20 cellular contexts compared by ENCODE assay signal in genomic region chr17:51636291-51636690, GRCh38.
DNase-seq lines count a peak whose midpoint lies in the region; ATAC-seq, FAIRE-seq and TF ChIP-seq lines count a peak whose summit lies in the region.
"Had no signal": no experiment of that assay in that cellular context is flagged by ENCODE, and none has a peak within 500 bp of the region (broad histone marks: within the 10 kb centered on the region; RNA-seq: fewer than 3 reads in every experiment).

No MANE protein-coding gene starts in this region.

- RAD21 ChIA-PET in HCT116 (lab: Charles Lee; ENCODE audit: low non-redundant PET in 1 of 2, low total read pairs in 2 of 2, uncharacterized antibody in 2 of 2, unreplicated experiment in 2 of 2): no interaction called here

- CTCF ChIA-PET in A549 (lab: Yijun Ruan, JAX) (no interaction called here), HCT116 (lab: Charles Lee) (interaction anchor here (0.6 to 1.0 kb wide), 2 partner anchors 51 to 265 kb away, joined by 3 read pairs; no protein-coding TSS in a partner anchor), WTC11 (lab: Charles Lee) (interaction anchor here (0.5 to 1.3 kb wide), 14 partner anchors 16 to 338 kb away, joined by 3 to 6 read pairs (median 4); no protein-coding TSS in a partner anchor)

- peaks cover 36% of the 10 kb centered on the region for H3K9me3 Mint-ChIP-seq in WTC11
- H3K9me3 Mint-ChIP-seq: CD14-positive monocyte had no signal

- intact Hi-C loops in HCT116 (cut with micrococcal nuclease): no loop called here

- no peak overlapping the region for H3K27ac Mint-ChIP-seq in WTC11
- H3K27ac Mint-ChIP-seq: CD14-positive monocyte had no signal

- H3K4me2 ChIP-seq in A549 (no peak overlapping the region), HCT116 (ENCODE audit: low read length) (no peak overlapping the region)
- H3K4me2 ChIP-seq: PC-9, SK-N-SH had no signal

- no peak for TF ChIP-seq EP300 in A549 (IDR thresholded peaks at IDR 0.05)

- 60% methylated on average over 5 of the region's 5 CpGs for WGBS in A549 (ENCODE audit: missing lambda C conversion rate)
- no CpG with 5 or more reads among the region's 5 CpGs for WGBS in iPS DF 6.9 (ENCODE audit: insufficient coverage, insufficient read length)

- no peaks in the 10 kb centered on the region for H4K20me1 ChIP-seq in HCT116 (ENCODE audit: insufficient read depth)

- no peaks in the 10 kb centered on the region for H3K27me3 Mint-ChIP-seq in WTC11 (ENCODE audit: low read depth)

- peaks cover 25% of the 10 kb centered on the region; the same call in 1 of the 2 replicates for H3K27me3 ChIP-seq in HCT116 (ENCODE audit: insufficient read depth, low read length)
- H3K27me3 ChIP-seq in iPS DF 6.9 (ENCODE audit: control insufficient read depth, insufficient read depth, low read length): no peaks in the 10 kb centered on the region

- peak; percentile 18 for FAIRE-seq in A549 (lab: Jason Lieb, UNC)
- FAIRE-seq: G401.6, H54 had no signal

- peaks cover 24% of the 10 kb centered on the region for H3K4me1 Mint-ChIP-seq in WTC11
- H3K4me1 Mint-ChIP-seq: CD14-positive monocyte had no signal

- TF ChIP-seq CTCF in A549 (IDR thresholded peaks at IDR 0.05) (no peak), HCT116 (IDR thresholded peaks at IDR 0.05 in 2 of 3, conservative IDR thresholded peaks at IDR 0.05 in 1 of 3; ENCODE audit: borderline replicate concordance in 1 of 3, insufficient read depth in 1 of 3, low read depth in 2 of 3, low read length in 2 of 3) (peak; percentile 8 to 56 (median 48); a peak in 4 of 6 replicates), WTC11 (IDR thresholded peaks at IDR 0.05) (no peak)

- no peaks in the 10 kb centered on the region for H3K36me3 ChIP-seq in HCT116 (ENCODE audit: control insufficient read depth in 1 of 2, insufficient read depth in 2 of 2, low read length in 2 of 2)
- no peaks in the 10 kb centered on the region for H3K36me3 ChIP-seq in iPS DF 6.9 (ENCODE audit: control insufficient read depth, insufficient read depth, low read length)

- TF ChIP-seq POLR2A in A549 (IDR thresholded peaks at IDR 0.05; ENCODE audit: low read length) (no peak), HCT116 (IDR thresholded peaks at IDR 0.05; ENCODE audit: borderline replicate concordance, extremely low read depth, insufficient read depth, insufficient read length) (no peak)

- ATAC-seq in A549 (peak in 1 of 2 experiments; percentile 62; a peak in 3 of 6 replicates), HCT116 (peak; percentile 70), WTC11 (peak; percentile 79), left lobe of liver (no peak), GM19035 (IDR thresholded peaks at IDR 0.05; ENCODE audit: unreplicated experiment) (no peak)
- ATAC-seq: Right ventricle myocardium inferior had no signal

- peak in 1 of 2 experiments; percentile 23; a peak in 1 of 5 replicates for TF ChIP-seq RAD21 in A549 (conservative IDR thresholded peaks at IDR 0.05 in 1 of 2, IDR thresholded peaks at IDR 0.05 in 1 of 2)
- TF ChIP-seq RAD21 in HCT116 (IDR thresholded peaks at IDR 0.05; ENCODE audit: low read depth): 0 out of 2 replicates have a peak, but pooled peaks have one; percentile 10

- H3K9me3 ChIP-seq in A549 (no peaks in the 10 kb centered on the region), HCT116 (ENCODE audit: control insufficient read depth in 1 of 2, insufficient read depth in 1 of 2, low read depth in 1 of 2, low read length in 2 of 2) (no peaks in the 10 kb centered on the region), iPS DF 6.9 (ENCODE audit: control insufficient read depth, insufficient read depth, low read length) (no peaks in the 10 kb centered on the region)
- H3K9me3 ChIP-seq: Caco-2, SK-N-SH had no signal

- no peaks in the 10 kb centered on the region; the same call in 1 of the 2 replicates for H3K36me3 Mint-ChIP-seq in WTC11
- H3K36me3 Mint-ChIP-seq: CD14-positive monocyte had no signal

- H3K4me3 ChIP-seq in A549 (no peak overlapping the region), HCT116 (replicated peaks in 1 of 2; ENCODE audit: low read depth in 1 of 2, low read length in 2 of 2) (no peak overlapping the region), iPS DF 6.9 (ENCODE audit: low read length) (no peak overlapping the region)
- H3K4me3 ChIP-seq: PC-9 had no signal

- BruUV-seq in HCT116 (replicated peaks; lab: Mats Ljungman, UMichigan): no TSS peak

- H3K4me3 Mint-ChIP-seq in WTC11: no peak overlapping the region
- H3K4me3 Mint-ChIP-seq: CD14-positive monocyte had no signal

- H3K4me1 ChIP-seq in A549 (peaks cover 15% of the 10 kb centered on the region), HCT116 (ENCODE audit: control insufficient read depth in 1 of 2, insufficient read depth in 2 of 2, low read length in 2 of 2) (no peaks in the 10 kb centered on the region), iPS DF 6.9 (ENCODE audit: control insufficient read depth, insufficient read depth, low read length) (peaks cover 6% of the 10 kb centered on the region; the same call in 1 of the 2 replicates)

- no peaks in the 10 kb centered on the region for H3K79me2 ChIP-seq in HCT116 (ENCODE audit: insufficient read depth, low read length)

- H3K9ac ChIP-seq in HCT116 (ENCODE audit: low read length): no peak overlapping the region
- H3K9ac ChIP-seq: SK-N-SH had no signal

- DNase-seq in A549 (ENCODE audit: low read depth in 1 of 2, low spot score in 1 of 2): peak; percentile 18 to 39
- DNase-seq in HCT116 (ENCODE audit: low read depth, low spot score): peak; percentile 10
- DNase-seq in WTC11 (ENCODE audit: low spot score): peak; percentile 22
- peak; percentile 31 for DNase-seq in iPS DF 6.9 (ENCODE audit: low read depth, low spot score)
- DNase-seq in central memory CD4-positive, alpha-beta T cell: no peak
- no peak for DNase-seq in left lobe of liver (ENCODE audit: low spot score)
- DNase-seq: DMS79, NCI-H1048, NCI-H146, NCI-H2107, NCI-H226, NCI-H526 treated with DMSO at 0.1 percent for 48 hours, PC-9, SK-N-SH had no signal

- no peaks in the 10 kb centered on the region for H3K9me2 ChIP-seq in HCT116 (ENCODE audit: insufficient read depth)
- H3K9me2 ChIP-seq: SK-N-SH had no signal

- H2AFZ ChIP-seq in HCT116 (ENCODE audit: low read depth, low read length, poor library complexity, severe bottlenecking): no peak overlapping the region
- H2AFZ ChIP-seq: PC-9 had no signal

- H3K27ac ChIP-seq in A549 (no peak overlapping the region), HCT116 (ENCODE audit: low read depth, low read length) (no peak overlapping the region), iPS DF 6.9 (ENCODE audit: low read length) (no peak overlapping the region)
- H3K27ac ChIP-seq: PC-9 had no signal

- POLR2A ChIA-PET in A549 (lab: Yijun Ruan, JAX) (no interaction called here), HCT116 (lab: Charles Lee) (no interaction called here), WTC11 (lab: Charles Lee) (no interaction called here)

TF ChIP-seq in A549, 52 proteins besides CTCF, POLR2A, EP300 and RAD21:
- TF ChIP-seq FOXS1 (CRISPR knock-in tag; IDR thresholded peaks at IDR 0.05): no peak
- no peak for TF ChIP-seq MYC (IDR thresholded peaks at IDR 0.05; ENCODE audit: borderline replicate concordance, low read length)
- no peak for TF ChIP-seq CHD2 (IDR thresholded peaks at IDR 0.05; ENCODE audit: low read length, partially characterized antibody)
- no peak for TF ChIP-seq CBX8 (IDR thresholded peaks at IDR 0.05)
- TF ChIP-seq TFCP2L1 (CRISPR knock-in tag; IDR thresholded peaks at IDR 0.05): no peak
- no peak for TF ChIP-seq HES2 (IDR thresholded peaks at IDR 0.05)
- TF ChIP-seq PHF8 (IDR thresholded peaks at IDR 0.05; ENCODE audit: borderline replicate concordance, low read depth): no peak
TF ChIP-seq in A549: peak in this region for 0.

TF ChIP-seq in HCT116, 20 proteins besides CTCF, POLR2A, EP300 and RAD21 (continues in another document):
- TF ChIP-seq SP1 (IDR thresholded peaks at IDR 0.05; ENCODE audit: low read depth) (no peak), ZFX (IDR thresholded peaks at IDR 0.05) (no peak), ATF3 (IDR thresholded peaks at IDR 0.05) (no peak), JUND (IDR thresholded peaks at IDR 0.05) (no peak), FOSL1 (IDR thresholded peaks at IDR 0.05; ENCODE audit: low read depth) (no peak), EZH2 (IDR thresholded peaks at IDR 0.05) (no peak), SRF (IDR thresholded peaks at IDR 0.05; ENCODE audit: low read depth) (no peak), ZNF274 (IDR thresholded peaks at IDR 0.05; ENCODE audit: low read depth, low read length) (no peak), CEBPB (IDR thresholded peaks at IDR 0.05; ENCODE audit: low read depth) (no peak), SIN3A (IDR thresholded peaks at IDR 0.05; ENCODE audit: low read depth) (no peak), CBX3 (IDR thresholded peaks at IDR 0.05; ENCODE audit: low read depth) (no peak), POLR2AphosphoS5 (IDR thresholded peaks at IDR 0.05; ENCODE audit: low read depth, low read length) (no peak)

TF ChIP-seq in WTC11, 78 proteins besides CTCF, POLR2A, EP300 and RAD21 (continues in another document):
- TF ChIP-seq SP1 (CRISPR knock-in tag; conservative IDR thresholded peaks at IDR 0.05) (no peak), USF1 (CRISPR knock-in tag; IDR thresholded peaks at IDR 0.05) (peak; percentile 64; the same call in 1 of the 2 replicates), PRRX2 (CRISPR knock-in tag; IDR thresholded peaks at IDR 0.05) (no peak), HMGXB4 (CRISPR knock-in tag; IDR thresholded peaks at IDR 0.05) (no peak)

Comparison
In these comparisons a context has a peak if more than half of its experiments do, and no peak if none do; other contexts are left out.
1. ATAC-seq: peak in HCT116 (single experiment) and WTC11 (single experiment); none in left lobe of liver (single experiment) and GM19035 (single experiment).
2. DNase-seq: peak in A549 (2 of 2), HCT116 (single experiment), WTC11 (single experiment) and iPS DF 6.9 (single experiment); none in central memory CD4-positive, alpha-beta T cell (single experiment) and left lobe of liver (single experiment).
3. CTCF ChIP-seq: peak in HCT116 (3 of 3); none in A549 (single experiment) and WTC11 (single experiment).
4. Of the 8 proteins assayed by ChIP-seq in both WTC11 and A549: peak only in WTC11: USF2; only in A549: none; in both: none; in neither: 7.